In genomic region chr20:24480523-24480922, GRCh38 we compare ENCODE assay signal across 11 cellular contexts.
"Had no signal": no experiment of that assay in that cellular context is flagged by ENCODE, and none has a peak within 500 bp of the region (broad histone marks: within the 10 kb centered on the region; RNA-seq: fewer than 3 reads in every experiment).

No MANE protein-coding gene starts in this region.

- H3K9me3 Mint-ChIP-seq: GM23338, H9, HFFc6 had no signal

- H3K9ac ChIP-seq: GM23248 had no signal

- DNase-seq: GM23248, GOT3, H7, H9, HCEC 1CT, HFFc6 had no signal

- H3K9me3 ChIP-seq: HAP-1 had no signal

- H3K4me3 Mint-ChIP-seq: GM23338, H9, HFFc6 had no signal

- H3K4me2 ChIP-seq: GM23338 had no signal

- H3K27ac ChIP-seq: GM23248 had no signal

- H3K4me1 ChIP-seq: HAP-1 had no signal

- H3K27ac Mint-ChIP-seq: GM23338, H9, HFFc6 had no signal

- FAIRE-seq: H1, H54 had no signal

- ATAC-seq: GM23338, HCT116 had no signal

- H3K36me3 ChIP-seq: HAP-1 had no signal

- H3K4me3 ChIP-seq: GM23248, GM23338, HAP-1 had no signal

- H2AFZ ChIP-seq: GM23248, GM23338 had no signal
